16 cellular contexts compared by ENCODE assay signal in the genomic region with DNA sequence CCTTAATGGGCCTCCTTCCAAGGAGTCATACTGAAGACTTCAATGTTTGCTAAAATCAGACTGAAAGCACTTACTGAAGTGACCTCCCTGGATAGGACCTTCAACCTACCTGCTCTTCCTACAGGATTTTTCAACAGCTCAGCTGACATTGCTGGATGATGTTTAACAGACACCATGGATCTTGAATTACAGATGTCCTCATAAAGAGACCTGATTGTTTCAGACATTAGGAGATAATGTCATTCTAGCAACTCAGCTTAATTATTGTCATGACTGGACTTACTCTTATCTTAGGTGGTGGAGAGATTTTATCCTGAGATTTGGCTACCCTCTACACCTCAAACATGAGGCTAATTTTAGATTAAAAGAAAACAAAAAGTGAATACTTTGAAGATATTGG.
DNase-seq lines count a peak whose midpoint lies in the region; ATAC-seq, FAIRE-seq and TF ChIP-seq lines count a peak whose summit lies in the region.
"Had no signal": no experiment of that assay in that cellular context is flagged by ENCODE, and none has a peak within 500 bp of the region (broad histone marks: within the 10 kb centered on the region; RNA-seq: fewer than 3 reads in every experiment).

No MANE protein-coding gene starts in this region.

- peak overlapping the region; percentile 56 to 80 for H3K4me3 Mint-ChIP-seq in CD14-positive monocyte
- H3K4me3 Mint-ChIP-seq in activated CD8-positive, alpha-beta T cell treated with anti-CD3 and anti-CD28 coated beads, Interleukin-2, amount 10 ng/mL, durations not matched to agents 7 days and 5 days = no peak overlapping the region
- H3K4me3 Mint-ChIP-seq: activated CD8-positive, alpha-beta memory T cell treated with anti-CD3 and anti-CD28 coated beads, Interleukin-2, amount 10 ng/mL, durations not matched to agents 7 days and 5 days; neural progenitor cell had no signal

- peaks cover 49% of the 10 kb centered on the region for H3K4me1 Mint-ChIP-seq in CD14-positive monocyte
- peaks cover 13% of the 10 kb centered on the region for H3K4me1 Mint-ChIP-seq in activated CD8-positive, alpha-beta T cell treated with anti-CD3 and anti-CD28 coated beads, Interleukin-2, amount 10 ng/mL, durations not matched to agents 7 days and 5 days (ENCODE audit: low read depth)

- CTCF ChIA-PET in activated CD8-positive, alpha-beta T cell treated with anti-CD3 and anti-CD28 coated beads, Interleukin-2, amount 10 ng/mL, durations not matched to agents 7 days and 5 days (lab: Charles Lee) = interaction anchor here (1.6 kb wide), 1 partner anchor 8 kb away, joined by 4 read pairs; no protein-coding TSS in a partner anchor

- no peaks in the 10 kb centered on the region for H3K9me3 ChIP-seq in esophagus muscularis mucosa
- H3K9me3 ChIP-seq in skeletal muscle satellite cell (replicated peaks; ENCODE audit: low read length) = no peaks in the 10 kb centered on the region
- H3K9me3 ChIP-seq in testis = no peaks in the 10 kb centered on the region
- no peaks in the 10 kb centered on the region for H3K9me3 ChIP-seq in uterus
- H3K9me3 ChIP-seq: stomach had no signal

- H3K27me3 ChIP-seq in esophagus muscularis mucosa = no peaks in the 10 kb centered on the region
- no peaks in the 10 kb centered on the region for H3K27me3 ChIP-seq in skeletal muscle satellite cell (ENCODE audit: control insufficient read depth, insufficient read depth, low read length)
- H3K27me3 ChIP-seq in testis = no peaks in the 10 kb centered on the region
- H3K27me3 ChIP-seq in uterus = no peaks in the 10 kb centered on the region
- H3K27me3 ChIP-seq: neural progenitor cell, stomach had no signal

- DNase-seq in CD14-positive monocyte (ENCODE audit: low spot score) = no peak
- DNase-seq in GM12891 (ENCODE audit: insufficient read length, low spot score) = no peak
- DNase-seq in esophagus muscularis mucosa (ENCODE audit: extremely low spot score) = no peak
- DNase-seq in testis = no peak
- DNase-seq in uterus = no peak
- DNase-seq in Kasumi-1 (lab: John Stamatoyannopoulos, UW) = no peak
- no peak for DNase-seq in activated CD8-positive, alpha-beta T cell treated with anti-CD3 and anti-CD28 coated beads, Interleukin-2, amount 10 ng/mL, durations not matched to agents 7 days and 5 days
- DNase-seq: activated CD8-positive, alpha-beta memory T cell treated with anti-CD3 and anti-CD28 coated beads, Interleukin-2, amount 10 ng/mL, durations not matched to agents 7 days and 5 days; kidney; mesendoderm; NCI-H1092 treated with DMSO at 0.1 percent for 48 hours; NCI-H526 treated with DMSO at 0.1 percent for 48 hours; stimulated activated CD4-positive, alpha-beta T cell treated with anti-CD3 and anti-CD28 coated beads, Interleukin-15, amount 100 ng/mL, for 24 hours; stomach had no signal

- H3K4me3 ChIP-seq in esophagus muscularis mucosa = no peak overlapping the region
- H3K4me3 ChIP-seq in skeletal muscle satellite cell (ENCODE audit: low read length) = no peak overlapping the region
- H3K4me3 ChIP-seq in testis = no peak overlapping the region
- no peak overlapping the region for H3K4me3 ChIP-seq in uterus
- H3K4me3 ChIP-seq: neural progenitor cell, stomach had no signal

- no peak for ATAC-seq in activated CD8-positive, alpha-beta T cell treated with anti-CD3 and anti-CD28 coated beads, Interleukin-2, amount 10 ng/mL, durations not matched to agents 7 days and 5 days
- ATAC-seq: activated CD8-positive, alpha-beta memory T cell treated with anti-CD3 and anti-CD28 coated beads, Interleukin-2, amount 10 ng/mL, durations not matched to agents 7 days and 5 days had no signal

- H3K27ac ChIP-seq in esophagus muscularis mucosa (replicated peaks in 1 of 4) (peak overlapping the region in 3 of 4 donors; percentile 3 to 39 (median 28)), testis (peak overlapping the region in 1 of 2 donors; percentile 44), uterus (no peak overlapping the region)

- peaks cover 45 to 55% of the 10 kb centered on the region in 2 donors for H3K36me3 Mint-ChIP-seq in CD14-positive monocyte
- H3K36me3 Mint-ChIP-seq in activated CD8-positive, alpha-beta T cell treated with anti-CD3 and anti-CD28 coated beads, Interleukin-2, amount 10 ng/mL, durations not matched to agents 7 days and 5 days (ENCODE audit: low read depth) = peaks cover 49% of the 10 kb centered on the region

- peaks cover 39 to 60% (median 53%) of the 10 kb centered on the region in 4 donors for H3K4me1 ChIP-seq in esophagus muscularis mucosa
- peaks cover 39% of the 10 kb centered on the region for H3K4me1 ChIP-seq in skeletal muscle satellite cell (ENCODE audit: control insufficient read depth, insufficient read depth, low read length)
- H3K4me1 ChIP-seq in testis = peaks cover 36% of the 10 kb centered on the region
- no peaks in the 10 kb centered on the region for H3K4me1 ChIP-seq in uterus

- no peak overlapping the region for H3K9ac ChIP-seq in skeletal muscle satellite cell (ENCODE audit: low read depth, low read length)
- H3K9ac ChIP-seq: neural progenitor cell had no signal

- no peak for TF ChIP-seq CTCF in CD14-positive monocyte (IDR thresholded peaks at IDR 0.05)
- no peak for TF ChIP-seq CTCF in esophagus muscularis mucosa (IDR thresholded peaks at IDR 0.05)
- TF ChIP-seq CTCF in testis (IDR thresholded peaks at IDR 0.05) = no peak
- no peak for TF ChIP-seq CTCF in uterus (IDR thresholded peaks at IDR 0.05)

- intact Hi-C loops in CD14-positive monocyte (cut with micrococcal nuclease) (no loop called here), esophagus muscularis mucosa (cut with DNase I) (no loop called here), testis (cut with DNase I; ENCODE audit: low total_unique reads) (no loop called here), uterus (cut with DNase I; ENCODE audit: low total_unique reads) (no loop called here)

- peaks cover 0 to 2% (median 0%) of the 10 kb centered on the region in 3 donors for H3K27me3 Mint-ChIP-seq in CD14-positive monocyte (ENCODE audit: low read depth in 3 of 3)
- H3K27me3 Mint-ChIP-seq in activated CD8-positive, alpha-beta T cell treated with anti-CD3 and anti-CD28 coated beads, Interleukin-2, amount 10 ng/mL, durations not matched to agents 7 days and 5 days (ENCODE audit: low read depth) = no peaks in the 10 kb centered on the region
- H3K27me3 Mint-ChIP-seq: activated CD8-positive, alpha-beta memory T cell treated with anti-CD3 and anti-CD28 coated beads, Interleukin-2, amount 10 ng/mL, durations not matched to agents 7 days and 5 days had no signal

- H3K4me2 ChIP-seq in skeletal muscle satellite cell (ENCODE audit: low read length) = peak overlapping the region; percentile 17
- H3K4me2 ChIP-seq: neural progenitor cell had no signal

- no peak for TF ChIP-seq EP300 in esophagus muscularis mucosa (IDR thresholded peaks at IDR 0.05)

- FAIRE-seq in GM12891 (lab: Jason Lieb, UNC) = peak; percentile 31
- FAIRE-seq: kidney had no signal

- TF ChIP-seq POLR2A in GM12891 (IDR thresholded peaks at IDR 0.05; ENCODE audit: low read depth, low read length) = no peak
- no peak for TF ChIP-seq POLR2A in esophagus muscularis mucosa (IDR thresholded peaks at IDR 0.05; ENCODE audit: low read depth)
- TF ChIP-seq POLR2A in testis (IDR thresholded peaks at IDR 0.05) = no peak
- no peak for TF ChIP-seq POLR2A in uterus (IDR thresholded peaks at IDR 0.05)

- H3K27ac Mint-ChIP-seq in CD14-positive monocyte = peak overlapping the region; percentile 86 to 95 (median 91)
- no peak overlapping the region for H3K27ac Mint-ChIP-seq in activated CD8-positive, alpha-beta T cell treated with anti-CD3 and anti-CD28 coated beads, Interleukin-2, amount 10 ng/mL, durations not matched to agents 7 days and 5 days
- H3K27ac Mint-ChIP-seq: activated CD8-positive, alpha-beta memory T cell treated with anti-CD3 and anti-CD28 coated beads, Interleukin-2, amount 10 ng/mL, durations not matched to agents 7 days and 5 days; neural progenitor cell had no signal

- POLR2A ChIA-PET in activated CD8-positive, alpha-beta T cell treated with anti-CD3 and anti-CD28 coated beads, Interleukin-2, amount 10 ng/mL, durations not matched to agents 7 days and 5 days (lab: Charles Lee) = no interaction called here

- no peaks in the 10 kb centered on the region for H3K9me3 Mint-ChIP-seq in CD14-positive monocyte
- no peaks in the 10 kb centered on the region for H3K9me3 Mint-ChIP-seq in activated CD8-positive, alpha-beta T cell treated with anti-CD3 and anti-CD28 coated beads, Interleukin-2, amount 10 ng/mL, durations not matched to agents 7 days and 5 days (ENCODE audit: insufficient read depth)
- H3K9me3 Mint-ChIP-seq: neural progenitor cell had no signal

- peaks cover 11 to 31% (median 23%) of the 10 kb centered on the region in 4 donors for H3K36me3 ChIP-seq in esophagus muscularis mucosa
- H3K36me3 ChIP-seq in skeletal muscle satellite cell (ENCODE audit: insufficient read depth, low read length) = peaks cover 34% of the 10 kb centered on the region
- no peaks in the 10 kb centered on the region for H3K36me3 ChIP-seq in testis (ENCODE audit: low read depth, missing control alignments)
- no peaks in the 10 kb centered on the region for H3K36me3 ChIP-seq in uterus

TF ChIP-seq in GM12891, 5 proteins besides CTCF, POLR2A, EP300 and RAD21:
- no peak for TF ChIP-seq POLR2AphosphoS5 (IDR thresholded peaks at IDR 0.05; ENCODE audit: low read depth, low read length)
- no peak for TF ChIP-seq SPI1 (IDR thresholded peaks at IDR 0.05; ENCODE audit: low read depth, low read length)
- no peak for TF ChIP-seq TAF1 (IDR thresholded peaks at IDR 0.05; ENCODE audit: low read depth, low read length)
- no peak for TF ChIP-seq PAX5 (IDR thresholded peaks at IDR 0.05; ENCODE audit: insufficient read depth, low read length, severe bottlenecking)
- TF ChIP-seq POU2F2 (IDR thresholded peaks at IDR 0.05; ENCODE audit: low read depth, low read length) = no peak

Comparison
In these comparisons a context has a peak if more than half of its experiments do, and no peak if none do; other contexts are left out.
1. H3K27ac ChIP-seq: peak in esophagus muscularis mucosa (3 of 4); none in uterus (0 of 2).